In genomic region chr4:129043523-129043922, GRCh38 we compare ENCODE assay signal across 13 cellular contexts. TPM values are rescaled to one million over a fixed set of nuclear protein-coding genes. Genes with fewer than 3 reads are reported as not detected.
DNase-seq lines count a peak whose midpoint lies in the region; ATAC-seq and TF ChIP-seq lines count a peak whose summit lies in the region.
"Had no signal": no experiment of that assay in that cellular context is flagged by ENCODE, and none has a peak within 500 bp of the region (broad histone marks: within the 10 kb centered on the region; RNA-seq: fewer than 3 reads in every experiment).

No MANE protein-coding gene starts in this region.

- no peaks in the 10 kb centered on the region for H3K9me3 ChIP-seq in vagina

- no peak for TF ChIP-seq POLR2A in vagina (IDR thresholded peaks at IDR 0.05)

- intact Hi-C loops in vagina (cut with DNase I), result no loop called here

- no peaks in the 10 kb centered on the region for H3K4me1 ChIP-seq in vagina

- DNase-seq in SIG-M5 treated with dmso at 0.1 percent for 504 hours (lab: John Stamatoyannopoulos, UW; ENCODE audit: unreplicated experiment) (peak; percentile 14), SIG-M5 (lab: John Stamatoyannopoulos, UW) (no peak), MV-4-11 (lab: John Stamatoyannopoulos, UW) (peak; percentile 5), cerebellar cortex (ENCODE audit: low spot score) (peak; percentile 18), osteocyte (ENCODE audit: extremely low spot score, unreplicated experiment) (no peak), vagina (ENCODE audit: extremely low spot score in 2 of 2) (no peak)
- DNase-seq in activated T-cell treated with anti-CD3 and anti-CD28 coated beads, Interleukin-2, amount 50 U/mL, for 1 hour, result no peak
- DNase-seq: activated CD4-positive, alpha-beta T cell treated with anti-CD3 and anti-CD28 coated beads for 48 hours; MM.1S had no signal

- H3K36me3 Mint-ChIP-seq in osteocyte (ENCODE audit: unreplicated experiment), result peaks cover 6% of the 10 kb centered on the region
- H3K36me3 Mint-ChIP-seq: activated naive CD4-positive, alpha-beta T cell treated with anti-CD3 and anti-CD28 coated beads, Interleukin-2, amount 50 U/mL, for 72 hours had no signal

- no peaks in the 10 kb centered on the region for H3K27me3 ChIP-seq in vagina

- no peak overlapping the region for H3K27ac Mint-ChIP-seq in osteocyte (ENCODE audit: unreplicated experiment)
- H3K27ac Mint-ChIP-seq: activated naive CD4-positive, alpha-beta T cell treated with anti-CD3 and anti-CD28 coated beads, Interleukin-2, amount 50 U/mL, for 72 hours; B cell had no signal

- no peaks in the 10 kb centered on the region for H3K27me3 Mint-ChIP-seq in osteocyte (ENCODE audit: unreplicated experiment)
- H3K27me3 Mint-ChIP-seq: B cell had no signal

- ATAC-seq in GM18858 (IDR thresholded peaks at IDR 0.05; ENCODE audit: unreplicated experiment), result no peak
- ATAC-seq: activated naive CD4-positive, alpha-beta T cell treated with anti-CD3 and anti-CD28 coated beads, Interleukin-2, amount 50 U/mL, for 72 hours had no signal

- peaks cover 7% of the 10 kb centered on the region for H3K4me1 Mint-ChIP-seq in osteocyte (ENCODE audit: unreplicated experiment)
- H3K4me1 Mint-ChIP-seq: B cell had no signal

- no peak overlapping the region for H3K4me3 ChIP-seq in vagina

- no peak overlapping the region for H3K4me3 Mint-ChIP-seq in osteocyte (ENCODE audit: unreplicated experiment)
- H3K4me3 Mint-ChIP-seq: B cell had no signal

- H3K27ac ChIP-seq in vagina, result no peak overlapping the region
- H3K27ac ChIP-seq: RWPE1 had no signal

- TF ChIP-seq CTCF in osteocyte (IDR thresholded peaks at IDR 0.05) (peak; percentile 56), vagina (IDR thresholded peaks at IDR 0.05) (no peak)

- no peaks in the 10 kb centered on the region for H3K36me3 ChIP-seq in vagina

- H3K9me3 Mint-ChIP-seq in osteocyte (ENCODE audit: unreplicated experiment), result peaks cover 4% of the 10 kb centered on the region
- H3K9me3 Mint-ChIP-seq: activated naive CD4-positive, alpha-beta T cell treated with anti-CD3 and anti-CD28 coated beads, Interleukin-2, amount 50 U/mL, for 72 hours had no signal

RNA-seq across cellular contexts. Expression of gene SCLT1, which starts 49.8 kb away (rescaled TPM):
- total RNA-seq in osteocyte (13.6 and 14.0 TPM in 2 replicates), vagina (18.9 TPM)

RNA-seq across cellular contexts. Expression of gene C4orf33, which starts 52.4 kb away (rescaled TPM):
- 6.7 and 7.2 TPM in 2 replicates for total RNA-seq in osteocyte
- total RNA-seq in vagina, result 8.8 TPM

Comparison
In these comparisons a context has a peak if more than half of its experiments do, and no peak if none do; other contexts are left out.
1. DNase-seq: peak in SIG-M5 treated with dmso at 0.1 percent for 504 hours (single experiment), MV-4-11 (single experiment) and cerebellar cortex (single experiment); none in SIG-M5 (single experiment), osteocyte (single experiment), activated T-cell treated with anti-CD3 and anti-CD28 coated beads, Interleukin-2, amount 50 U/mL, for 1 hour (single experiment) and vagina (0 of 2).